Comparison of ENCODE assay signal across 8 cellular contexts in genomic region chr7:105224884-105225651, GRCh38.
DNase-seq lines count a peak whose midpoint lies in the region; ATAC-seq lines count a peak whose summit lies in the region.

No MANE protein-coding gene starts in this region.

- ATAC-seq in GM19395 (IDR thresholded peaks at IDR 0.05; ENCODE audit: unreplicated experiment): peak; percentile 91
- peak; percentile 87 for ATAC-seq in HG03442 (IDR thresholded peaks at IDR 0.05; ENCODE audit: unreplicated experiment)

- DNase-seq in DMS53 treated with DMSO at 0.1 percent for 48 hours (lab: John Stamatoyannopoulos, UW; ENCODE audit: unreplicated experiment): peak; percentile 84
- DNase-seq in SKM-1 treated with dmso at 0.1 percent for 144 hours (lab: John Stamatoyannopoulos, UW; ENCODE audit: unreplicated experiment): peak; percentile 69
- peak; percentile 58 for DNase-seq in glomerular endothelial cell (ENCODE audit: extremely low read depth, low read depth, low spot score)
- no peak for DNase-seq in NCI-H526 treated with DMSO at 0.1 percent for 48 hours (lab: John Stamatoyannopoulos, UW)
- no peak for DNase-seq in central memory CD4-positive, alpha-beta T cell
- no peak for DNase-seq in activated CD4-positive, alpha-beta T cell treated with anti-CD3 and anti-CD28 coated beads, Interleukin-2, amount 50 U/mL, for 1 hour

Comparison
In these comparisons a context has a peak if more than half of its experiments do, and no peak if none do; other contexts are left out.
1. DNase-seq: peak in DMS53 treated with DMSO at 0.1 percent for 48 hours (single experiment), SKM-1 treated with dmso at 0.1 percent for 144 hours (single experiment) and glomerular endothelial cell (single experiment); none in NCI-H526 treated with DMSO at 0.1 percent for 48 hours (single experiment), central memory CD4-positive, alpha-beta T cell (single experiment) and activated CD4-positive, alpha-beta T cell treated with anti-CD3 and anti-CD28 coated beads, Interleukin-2, amount 50 U/mL, for 1 hour (single experiment).